22 cellular contexts compared by ENCODE assay signal in genomic region chr22:22228921-22229320, GRCh38. TPM values are rescaled to one million over a fixed set of nuclear protein-coding genes. Genes with fewer than 3 reads are reported as not detected.
"Had no signal": no experiment of that assay in that cellular context is flagged by ENCODE, and none has a peak within 500 bp of the region (broad histone marks: within the 10 kb centered on the region; RNA-seq: fewer than 3 reads in every experiment).

No MANE protein-coding gene starts in this region.

- H3K27ac ChIP-seq: RWPE1, SJCRH30 had no signal

- H3K9me3 ChIP-seq: MG63, SJCRH30 had no signal

- H3K36me3 ChIP-seq: MG63, SJCRH30 had no signal

- ATAC-seq: SK-N-SH treated with all-trans-retinoic acid at 6 μM for 48 hours had no signal

- H3K4me3 ChIP-seq: MG63, SJCRH30 had no signal

- H3K4me1 ChIP-seq: SJCRH30 had no signal

- H3K27me3 ChIP-seq: MG63, SJCRH30 had no signal

- DNase-seq: Karpas-422, KG1, MG63, NCI-H1092, NCI-H1105 treated with DMSO at 0.1 percent for 48 hours, NCI-H1417 treated with DMSO at 0.1 percent for 48 hours, NCI-H146, NCI-H1694 treated with DMSO at 0.1 percent for 48 hours, NCI-H1930, NCI-H2081, NCI-H2107, NCI-H2227 treated with DMSO at 0.1 percent for 48 hours, NCI-H446, NCI-H510A, NCI-H524 treated with DMSO at 0.1 percent for 48 hours, NCI-H69, NCI-H774, SHP77 treated with DMSO at 0.1 percent for 48 hours, SJCRH30 had no signal

RNA-seq across cellular contexts. Expression of gene VPREB1, which starts 15.7 kb away (rescaled TPM):
- total RNA-seq: HT-29, SJCRH30 had no signal
